In the genomic region with DNA sequence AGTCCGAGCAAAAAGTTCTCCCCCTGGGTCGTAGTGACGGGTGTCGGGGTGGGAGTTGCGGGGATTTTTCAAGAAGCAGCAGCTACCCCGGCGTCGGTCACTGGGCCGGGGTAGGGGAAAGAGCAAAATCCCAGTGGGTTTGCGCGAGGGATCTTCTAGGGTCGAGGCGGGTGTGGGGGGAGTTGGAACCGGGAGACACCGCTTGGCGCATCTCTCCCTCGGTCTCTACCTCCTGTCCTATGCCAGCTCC, we compare ENCODE assay signal across 8 cellular contexts. TPM values are rescaled to one million over a fixed set of nuclear protein-coding genes. Genes with fewer than 3 reads are reported as not detected.
DNase-seq lines count a peak whose midpoint lies in the region; ATAC-seq lines count a peak whose summit lies in the region.

No MANE protein-coding gene starts in this region.

- H3K4me3 ChIP-seq in HAP-1 (peak overlapping the region; percentile 76), iPS DF 6.9 (ENCODE audit: low read length) (peak overlapping the region; percentile 78; the same call in 1 of the 2 replicates)

- peaks cover 1% of the 10 kb centered on the region for H3K36me3 ChIP-seq in HAP-1 (replicated peaks)
- peaks cover under 1% of the 10 kb centered on the region for H3K36me3 ChIP-seq in iPS DF 6.9 (ENCODE audit: control insufficient read depth, insufficient read depth, low read length)

- no peak for DNase-seq in HAP-1 (ENCODE audit: low spot score in 2 of 2)
- no peak for DNase-seq in activated T-cell treated with anti-CD3 and anti-CD28 coated beads, Interleukin-2, amount 50 U/mL, for 4 hours
- no peak for DNase-seq in iPS DF 6.9 (ENCODE audit: low read depth, low spot score)
- no peak for DNase-seq in NCI-H510A treated with DMSO at 0.1 percent for 48 hours (lab: John Stamatoyannopoulos, UW)
- DNase-seq in DMS53 (lab: John Stamatoyannopoulos, UW), result no peak
- no peak for DNase-seq in putamen (ENCODE audit: low spot score)
- DNase-seq in RKO (ENCODE audit: low spot score), result no peak

- H3K4me1 Mint-ChIP-seq in activated T-cell treated with anti-CD3 and anti-CD28 coated beads, Interleukin-2, amount 50 U/mL, for 4 hours (ENCODE audit: low read depth), result peaks cover 20% of the 10 kb centered on the region
- H3K4me1 Mint-ChIP-seq in stimulated activated memory B cell treated with anti-CD40 and anti-IgM and Interleukin-4, amounts not matched to agents 10 μg/mL and 1 μg/mL and 100 μg/mL, for 72 hours, result peaks cover 21% of the 10 kb centered on the region

- peak overlapping the region; percentile 92 for H3K4me3 Mint-ChIP-seq in activated T-cell treated with anti-CD3 and anti-CD28 coated beads, Interleukin-2, amount 50 U/mL, for 4 hours
- H3K4me3 Mint-ChIP-seq in stimulated activated memory B cell treated with anti-CD40 and anti-IgM and Interleukin-4, amounts not matched to agents 10 μg/mL and 1 μg/mL and 100 μg/mL, for 72 hours, result peak overlapping the region; percentile 89

- no peaks in the 10 kb centered on the region for H3K9me3 ChIP-seq in HAP-1
- no peaks in the 10 kb centered on the region for H3K9me3 ChIP-seq in iPS DF 6.9 (ENCODE audit: control insufficient read depth, insufficient read depth, low read length)

- no peaks in the 10 kb centered on the region for H3K27me3 ChIP-seq in HAP-1 (ENCODE audit: low read depth)
- H3K27me3 ChIP-seq in iPS DF 6.9 (ENCODE audit: control insufficient read depth, insufficient read depth, low read length), result no peaks in the 10 kb centered on the region

- H3K4me1 ChIP-seq in HAP-1, result peaks cover 10% of the 10 kb centered on the region
- H3K4me1 ChIP-seq in iPS DF 6.9 (ENCODE audit: control insufficient read depth, insufficient read depth, low read length), result peaks cover 7% of the 10 kb centered on the region

- H3K9me3 Mint-ChIP-seq in activated T-cell treated with anti-CD3 and anti-CD28 coated beads, Interleukin-2, amount 50 U/mL, for 4 hours, result no peaks in the 10 kb centered on the region
- H3K9me3 Mint-ChIP-seq in stimulated activated memory B cell treated with anti-CD40 and anti-IgM and Interleukin-4, amounts not matched to agents 10 μg/mL and 1 μg/mL and 100 μg/mL, for 72 hours, result no peaks in the 10 kb centered on the region

- no peak for ATAC-seq in activated T-cell treated with anti-CD3 and anti-CD28 coated beads, Interleukin-2, amount 50 U/mL, for 4 hours
- ATAC-seq in stimulated activated memory B cell treated with anti-CD40 and anti-IgM and Interleukin-4, amounts not matched to agents 10 μg/mL and 1 μg/mL and 100 μg/mL, for 72 hours, result no peak

- no CpG with 5 or more reads among the region's 17 CpGs for WGBS in iPS DF 6.9 (ENCODE audit: insufficient coverage, insufficient read length)

- peak overlapping the region; percentile 90 for H3K27ac Mint-ChIP-seq in stimulated activated memory B cell treated with anti-CD40 and anti-IgM and Interleukin-4, amounts not matched to agents 10 μg/mL and 1 μg/mL and 100 μg/mL, for 72 hours

- in situ Hi-C loops in HAP-1 (cut with MboI; ENCODE audit: low sequenced_read_pairs), result no loop called here

- H3K36me3 Mint-ChIP-seq in activated T-cell treated with anti-CD3 and anti-CD28 coated beads, Interleukin-2, amount 50 U/mL, for 4 hours (ENCODE audit: insufficient read depth), result peaks cover 6% of the 10 kb centered on the region
- H3K36me3 Mint-ChIP-seq in stimulated activated memory B cell treated with anti-CD40 and anti-IgM and Interleukin-4, amounts not matched to agents 10 μg/mL and 1 μg/mL and 100 μg/mL, for 72 hours, result peaks cover 3% of the 10 kb centered on the region

- H3K27ac ChIP-seq in iPS DF 6.9 (ENCODE audit: low read length), result no peak overlapping the region

- H3K27me3 Mint-ChIP-seq in activated T-cell treated with anti-CD3 and anti-CD28 coated beads, Interleukin-2, amount 50 U/mL, for 4 hours (ENCODE audit: low read depth), result no peaks in the 10 kb centered on the region
- no peaks in the 10 kb centered on the region for H3K27me3 Mint-ChIP-seq in stimulated activated memory B cell treated with anti-CD40 and anti-IgM and Interleukin-4, amounts not matched to agents 10 μg/mL and 1 μg/mL and 100 μg/mL, for 72 hours

RNA-seq across cellular contexts. Expression of a gene that starts 2.3 kb away (rescaled TPM):
- total RNA-seq in activated T-cell treated with anti-CD3 and anti-CD28 coated beads, Interleukin-2, amount 50 U/mL, for 4 hours, result 100 to 1,000 TPM; 147 to 158 (median 154) TPM

RNA-seq across cellular contexts. Expression of a gene that starts 22.1 kb away (rescaled TPM):
- 100 to 1,000 TPM; 101 to 111 (median 110) TPM for total RNA-seq in activated T-cell treated with anti-CD3 and anti-CD28 coated beads, Interleukin-2, amount 50 U/mL, for 4 hours

RNA-seq across cellular contexts. Expression of a gene that starts 35.0 kb away (rescaled TPM):
- 10 to 100 TPM; 15.2 to 19.6 (median 17.9) TPM for total RNA-seq in activated T-cell treated with anti-CD3 and anti-CD28 coated beads, Interleukin-2, amount 50 U/mL, for 4 hours

RNA-seq across cellular contexts. Expression of a gene that starts 46.1 kb away (rescaled TPM):
- total RNA-seq in activated T-cell treated with anti-CD3 and anti-CD28 coated beads, Interleukin-2, amount 50 U/mL, for 4 hours, result not detected

RNA-seq across cellular contexts. Expression of a gene that starts 51.3 kb away (rescaled TPM):
- total RNA-seq in activated T-cell treated with anti-CD3 and anti-CD28 coated beads, Interleukin-2, amount 50 U/mL, for 4 hours, result under 1 TPM in 2 of 3 donors, not detected in 1; 0.08 to 0.11 TPM
